8 cellular contexts compared by ENCODE assay signal in the genomic region with DNA sequence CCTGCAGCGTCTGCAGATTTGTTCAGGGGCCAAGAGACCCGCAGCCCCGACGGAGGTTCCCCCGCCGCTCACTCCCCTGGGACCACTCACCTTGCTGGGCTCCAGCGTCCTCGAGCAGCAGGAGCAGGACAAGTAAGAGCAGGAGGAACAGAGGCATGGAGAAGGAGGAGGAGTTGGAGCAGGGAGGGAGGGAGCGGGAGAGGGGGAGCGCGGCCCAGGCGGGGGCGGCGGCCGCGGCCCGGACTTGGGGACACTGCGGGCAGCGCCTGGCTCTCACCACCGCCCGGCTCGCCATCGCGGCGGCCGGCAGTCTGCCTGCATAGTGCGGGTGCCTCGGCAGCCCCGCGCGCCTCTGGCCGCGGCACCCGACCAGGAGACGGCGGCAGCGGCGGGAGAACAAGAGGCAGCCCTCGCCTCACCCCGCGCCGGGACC. TPM values are rescaled to one million over a fixed set of nuclear protein-coding genes. Genes with fewer than 3 reads are reported as not detected.
A peak's percentile ranks its signal among the peaks of the same experiment; 100 is the strongest.
DNase-seq lines count a peak whose midpoint lies in the region; ATAC-seq and TF ChIP-seq lines count a peak whose summit lies in the region.

No MANE protein-coding gene starts in this region.

- H3K4me3 ChIP-seq in gastroesophageal sphincter (peak overlapping the region; percentile 70 to 96), neural cell (ENCODE audit: low read length) (peak overlapping the region; percentile 82)

- H3F3A ChIP-seq in neural cell (ENCODE audit: insufficient read depth, low read length, poor library complexity, severe bottlenecking), result peaks cover 3% of the 10 kb centered on the region

- TF ChIP-seq EP300 in gastroesophageal sphincter (IDR thresholded peaks at IDR 0.05), result no peak
- TF ChIP-seq EP300 in neural cell (conservative IDR thresholded peaks at IDR 0.05; ENCODE audit: poor library complexity, severe bottlenecking), result no peak

- H3K9ac ChIP-seq in neural cell (ENCODE audit: low read length), result peak overlapping the region; percentile 79

- H3K9me3 ChIP-seq in gastroesophageal sphincter (no peaks in the 10 kb centered on the region), neural cell (ENCODE audit: low read length) (no peaks in the 10 kb centered on the region)

- H3K9me2 ChIP-seq in neural cell (ENCODE audit: insufficient read depth, low read length), result no peaks in the 10 kb centered on the region

- H3K27me3 ChIP-seq in gastroesophageal sphincter (no peaks in the 10 kb centered on the region), neural cell (ENCODE audit: insufficient read depth, low read depth, low read length) (no peaks in the 10 kb centered on the region)

- peak; percentile 19 for ATAC-seq in HG02623 (IDR thresholded peaks at IDR 0.05; ENCODE audit: unreplicated experiment)
- peak; percentile 67 for ATAC-seq in gastroesophageal sphincter
- no peak for ATAC-seq in GM18517 (IDR thresholded peaks at IDR 0.05; ENCODE audit: unreplicated experiment)

- no peaks in the 10 kb centered on the region for H3K36me3 ChIP-seq in gastroesophageal sphincter
- no peaks in the 10 kb centered on the region for H3K36me3 ChIP-seq in neural cell (ENCODE audit: insufficient read depth, low read length)

- no peaks in the 10 kb centered on the region for H4K20me1 ChIP-seq in neural cell (ENCODE audit: insufficient read depth)

- DNase-seq in NCI-H2107 treated with DMSO at 0.1 percent for 48 hours (lab: John Stamatoyannopoulos, UW; ENCODE audit: unreplicated experiment) (peak; percentile 51), NCI-H2107 (lab: John Stamatoyannopoulos, UW) (no peak), NCI-H1105 treated with DMSO at 0.1 percent for 48 hours (lab: John Stamatoyannopoulos, UW) (peak; percentile 55)
- peak; percentile 6 for DNase-seq in activated naive CD4-positive, alpha-beta T cell treated with Interleukin-2 at 50 U/mL for 16 hours

- WGBS in gastroesophageal sphincter (ENCODE audit: low coverage in 1 of 2), 2 donors, result 0% methylated on average over 7 of the region's 42 CpGs; no CpG with 5 or more reads in 1 of the 2 donors

- no peak for TF ChIP-seq POLR2A in gastroesophageal sphincter (IDR thresholded peaks at IDR 0.05)

- H3K27ac ChIP-seq in gastroesophageal sphincter, result peak overlapping the region; percentile 79 to 97 (median 92)
- peak overlapping the region; percentile 88 for H3K27ac ChIP-seq in neural cell (ENCODE audit: low read length)

- TF ChIP-seq CTCF in gastroesophageal sphincter (IDR thresholded peaks at IDR 0.05) (no peak), neural cell (IDR thresholded peaks at IDR 0.05; ENCODE audit: poor library complexity, severe bottlenecking) (no peak)

- H3K79me2 ChIP-seq in neural cell (replicated peaks; ENCODE audit: insufficient read depth, low read length), result peaks cover 49% of the 10 kb centered on the region

- H2AFZ ChIP-seq in neural cell (ENCODE audit: low read depth, low read length), result peak overlapping the region; percentile 52

- TF ChIP-seq RAD21 in neural cell (conservative IDR thresholded peaks at IDR 0.05), result no peak

- peaks cover 0 to 35% (median 9%) of the 10 kb centered on the region in 3 donors for H3K4me1 ChIP-seq in gastroesophageal sphincter

- H3K4me2 ChIP-seq in neural cell (ENCODE audit: low read length), result peak overlapping the region; percentile 66

TF ChIP-seq in neural cell, 6 proteins besides CTCF, POLR2A, EP300 and RAD21:
- TF ChIP-seq, protein P1, sequence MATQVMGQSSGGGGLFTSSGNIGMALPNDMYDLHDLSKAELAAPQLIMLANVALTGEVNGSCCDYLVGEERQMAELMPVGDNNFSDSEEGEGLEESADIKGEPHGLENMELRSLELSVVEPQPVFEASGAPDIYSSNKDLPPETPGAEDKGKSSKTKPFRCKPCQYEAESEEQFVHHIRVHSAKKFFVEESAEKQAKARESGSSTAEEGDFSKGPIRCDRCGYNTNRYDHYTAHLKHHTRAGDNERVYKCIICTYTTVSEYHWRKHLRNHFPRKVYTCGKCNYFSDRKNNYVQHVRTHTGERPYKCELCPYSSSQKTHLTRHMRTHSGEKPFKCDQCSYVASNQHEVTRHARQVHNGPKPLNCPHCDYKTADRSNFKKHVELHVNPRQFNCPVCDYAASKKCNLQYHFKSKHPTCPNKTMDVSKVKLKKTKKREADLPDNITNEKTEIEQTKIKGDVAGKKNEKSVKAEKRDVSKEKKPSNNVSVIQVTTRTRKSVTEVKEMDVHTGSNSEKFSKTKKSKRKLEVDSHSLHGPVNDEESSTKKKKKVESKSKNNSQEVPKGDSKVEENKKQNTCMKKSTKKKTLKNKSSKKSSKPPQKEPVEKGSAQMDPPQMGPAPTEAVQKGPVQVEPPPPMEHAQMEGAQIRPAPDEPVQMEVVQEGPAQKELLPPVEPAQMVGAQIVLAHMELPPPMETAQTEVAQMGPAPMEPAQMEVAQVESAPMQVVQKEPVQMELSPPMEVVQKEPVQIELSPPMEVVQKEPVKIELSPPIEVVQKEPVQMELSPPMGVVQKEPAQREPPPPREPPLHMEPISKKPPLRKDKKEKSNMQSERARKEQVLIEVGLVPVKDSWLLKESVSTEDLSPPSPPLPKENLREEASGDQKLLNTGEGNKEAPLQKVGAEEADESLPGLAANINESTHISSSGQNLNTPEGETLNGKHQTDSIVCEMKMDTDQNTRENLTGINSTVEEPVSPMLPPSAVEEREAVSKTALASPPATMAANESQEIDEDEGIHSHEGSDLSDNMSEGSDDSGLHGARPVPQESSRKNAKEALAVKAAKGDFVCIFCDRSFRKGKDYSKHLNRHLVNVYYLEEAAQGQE (IDR thresholded peaks at IDR 0.05; ENCODE audit: borderline replicate concordance), result no peak
- TF ChIP-seq POLR2AphosphoS5 (IDR thresholded peaks at IDR 0.05), result no peak
- TF ChIP-seq MXI1 (conservative IDR thresholded peaks at IDR 0.05; ENCODE audit: poor library complexity, severe bottlenecking), result no peak
- no peak for TF ChIP-seq SMC3 (conservative IDR thresholded peaks at IDR 0.05; ENCODE audit: poor library complexity)
- no peak for TF ChIP-seq EZH2 (IDR thresholded peaks at IDR 0.05; ENCODE audit: borderline replicate concordance, insufficient read depth, low read length, poor library complexity, severe bottlenecking)
- no peak for TF ChIP-seq TAF1 (IDR thresholded peaks at IDR 0.05; ENCODE audit: low read depth)

RNA-seq across cellular contexts. Expression of gene DCBLD2, which starts 0.4 kb away (rescaled TPM):
- 10 to 100 TPM; 45.3 to 58.8 (median 52.4) TPM for total RNA-seq in gastroesophageal sphincter
- polyA plus RNA-seq in neural cell, result 61.7 and 69.0 TPM in 2 replicates
- polyA minus RNA-seq in neural cell, result 155 and 170 TPM in 2 replicates
